ENCODE assay signal across 10 cellular contexts in genomic region chr6:121504227-121504626, GRCh38.
DNase-seq lines count a peak whose midpoint lies in the region; ATAC-seq lines count a peak whose summit lies in the region.
"Had no signal": no experiment of that assay in that cellular context is flagged by ENCODE, and none has a peak within 500 bp of the region (broad histone marks: within the 10 kb centered on the region; RNA-seq: fewer than 3 reads in every experiment).

No MANE protein-coding gene starts in this region.

- intact Hi-C loops in sciatic nerve (cut with DNase I): no loop called here
- intact Hi-C loops in cardiac septum (cut with DNase I): no loop called here
- intact Hi-C loops in activated T-helper 2 cell treated with anti-CD3 and anti-CD28 coated beads, Interferon-gamma antibody, Interleukin-2, Interleukin-4, amounts not matched to agents 10 μg/mL and 5 μg/mL and 100 μg/mL, durations not matched to agents 14 hours and 24 hours and 36 hours (cut with micrococcal nuclease): no loop called here

- no peak overlapping the region for H3K4me3 Mint-ChIP-seq in activated T-helper 2 cell treated with anti-CD3 and anti-CD28 coated beads, Interferon-gamma antibody, Interleukin-2, Interleukin-4, amounts not matched to agents 10 μg/mL and 5 μg/mL and 100 μg/mL, durations not matched to agents 14 hours and 24 hours and 36 hours (ENCODE audit: low read depth)
- H3K4me3 Mint-ChIP-seq: T-helper 2 cell treated with Interferon-gamma antibody and Interleukin-4, amounts not matched to agents 5 μg/mL and 100 μg/mL, for 36 hours had no signal

- ATAC-seq in GM19025 (IDR thresholded peaks at IDR 0.05; ENCODE audit: low read depth, unreplicated experiment) (peak; percentile 57), sciatic nerve (peak; percentile 75)

- no peaks in the 10 kb centered on the region for H3K27me3 Mint-ChIP-seq in activated T-helper 2 cell treated with anti-CD3 and anti-CD28 coated beads, Interferon-gamma antibody, Interleukin-2, Interleukin-4, amounts not matched to agents 10 μg/mL and 5 μg/mL and 100 μg/mL, durations not matched to agents 14 hours and 24 hours and 36 hours (ENCODE audit: low read depth)

- H3K36me3 Mint-ChIP-seq in activated T-helper 2 cell treated with anti-CD3 and anti-CD28 coated beads, Interferon-gamma antibody, Interleukin-2, Interleukin-4, amounts not matched to agents 10 μg/mL and 5 μg/mL and 100 μg/mL, durations not matched to agents 14 hours and 24 hours and 36 hours (ENCODE audit: low read depth): no peaks in the 10 kb centered on the region

- no peak overlapping the region for H3K27ac Mint-ChIP-seq in activated T-helper 2 cell treated with anti-CD3 and anti-CD28 coated beads, Interferon-gamma antibody, Interleukin-2, Interleukin-4, amounts not matched to agents 10 μg/mL and 5 μg/mL and 100 μg/mL, durations not matched to agents 14 hours and 24 hours and 36 hours
- H3K27ac Mint-ChIP-seq: T-helper 2 cell treated with Interferon-gamma antibody and Interleukin-4, amounts not matched to agents 5 μg/mL and 100 μg/mL, for 36 hours had no signal

- DNase-seq in NAMALWA (ENCODE audit: low spot score) (peak; percentile 7), dermis blood vessel endothelial cell (peak; percentile 58), sciatic nerve (ENCODE audit: low spot score) (no peak), cardiac septum (ENCODE audit: low spot score) (no peak), RPMI8226 (no peak), NCI-H2029 treated with DMSO at 0.1 percent for 48 hours (lab: John Stamatoyannopoulos, UW) (no peak)
- DNase-seq in activated T-helper 2 cell treated with anti-CD3 and anti-CD28 coated beads, Interferon-gamma antibody, Interleukin-2, Interleukin-4, amounts not matched to agents 10 μg/mL and 5 μg/mL and 100 μg/mL, durations not matched to agents 14 hours and 24 hours and 36 hours (ENCODE audit: low spot score): no peak
- DNase-seq: central memory CD4-positive, alpha-beta T cell had no signal

- peaks cover 5% of the 10 kb centered on the region for H3K4me1 Mint-ChIP-seq in activated T-helper 2 cell treated with anti-CD3 and anti-CD28 coated beads, Interferon-gamma antibody, Interleukin-2, Interleukin-4, amounts not matched to agents 10 μg/mL and 5 μg/mL and 100 μg/mL, durations not matched to agents 14 hours and 24 hours and 36 hours (ENCODE audit: low read depth)

- no peaks in the 10 kb centered on the region for H3K9me3 Mint-ChIP-seq in activated T-helper 2 cell treated with anti-CD3 and anti-CD28 coated beads, Interferon-gamma antibody, Interleukin-2, Interleukin-4, amounts not matched to agents 10 μg/mL and 5 μg/mL and 100 μg/mL, durations not matched to agents 14 hours and 24 hours and 36 hours
- H3K9me3 Mint-ChIP-seq: T-helper 2 cell treated with Interferon-gamma antibody and Interleukin-4, amounts not matched to agents 5 μg/mL and 100 μg/mL, for 36 hours had no signal

Comparison
In these comparisons a context has a peak if more than half of its experiments do, and no peak if none do; other contexts are left out.
1. DNase-seq: peak in NAMALWA (single experiment) and dermis blood vessel endothelial cell (single experiment); none in sciatic nerve (single experiment), cardiac septum (single experiment), activated T-helper 2 cell treated with anti-CD3 and anti-CD28 coated beads, Interferon-gamma antibody, Interleukin-2, Interleukin-4, amounts not matched to agents 10 μg/mL and 5 μg/mL and 100 μg/mL, durations not matched to agents 14 hours and 24 hours and 36 hours (single experiment), RPMI8226 (single experiment) and NCI-H2029 treated with DMSO at 0.1 percent for 48 hours (single experiment).